ENCODE assay signal across 8 cellular contexts in genomic region chr4:145481164-145481941, GRCh38. TPM values are rescaled to one million over a fixed set of nuclear protein-coding genes. Genes with fewer than 3 reads are reported as not detected.
A peak's percentile ranks its signal among the peaks of the same experiment; 100 is the strongest.
DNase-seq lines count a peak whose midpoint lies in the region; ATAC-seq, FAIRE-seq and TF ChIP-seq lines count a peak whose summit lies in the region.

SMAD1 (plus strand) TSS chr4:145481853; CDS start chr4:145514614, 32,761 bp downstream.

- CTCF ChIA-PET in T-cell (lab: Charles Lee), result no interaction called here

- H3K4me3 ChIP-seq in bronchial epithelial cell (ENCODE audit: low read depth, low read length) (peak within 1 kb of the TSS; percentile 86), skeletal muscle cell (ENCODE audit: low read depth, low read length) (peak within 1 kb of the TSS; percentile 79)

- H3K27me3 Mint-ChIP-seq in T-cell, result peaks cover 18 to 36% of the 10 kb centered on the region in 2 donors

- H3K27ac Mint-ChIP-seq in T-cell, result no peak within 1 kb of the TSS

- H3K4me3 Mint-ChIP-seq in T-cell, result peak within 1 kb of the TSS in 2 of 3 donors; percentile 63 to 73

- no peak for TF ChIP-seq CTCF in bronchial epithelial cell (IDR thresholded peaks at IDR 0.05; ENCODE audit: insufficient read depth, low read length, severe bottlenecking)

- peak; percentile 42 for TF ChIP-seq POLR2A in H54 (IDR thresholded peaks at IDR 0.05; ENCODE audit: low read depth, low read length)

- peak; percentile 37 to 74 (median 48) for ATAC-seq in T-cell (replicated peaks in 1 of 4)

- peak; percentile 66 for DNase-seq in GM04504 (ENCODE audit: low read depth)
- DNase-seq in H54 (ENCODE audit: insufficient read length, low spot score), result peak; percentile 41
- peak; percentile 72 for DNase-seq in M059J (ENCODE audit: low read depth)
- peak in 14 of 34 experiments; percentile 2 to 45 (median 16) for DNase-seq in T-cell
- DNase-seq in bronchial epithelial cell (ENCODE audit: low read depth), result peak; percentile 60
- peak; percentile 82 for DNase-seq in iPS-NIHi11 (ENCODE audit: low spot score)
- DNase-seq in skeletal muscle cell (ENCODE audit: low read depth), result peak; percentile 60
- no peak for DNase-seq in KG1 (lab: John Stamatoyannopoulos, UW)

- POLR2A ChIA-PET in T-cell (lab: Charles Lee), result no interaction called here

- H3K36me3 ChIP-seq in bronchial epithelial cell (ENCODE audit: control insufficient read depth, insufficient read depth, low read length), result no peaks in the 10 kb centered on the region

- H3K4me1 Mint-ChIP-seq in T-cell, result peaks cover 6 to 9% (median 8%) of the 10 kb centered on the region in 3 donors

- H3K27me3 ChIP-seq in bronchial epithelial cell (ENCODE audit: control insufficient read depth, insufficient read depth, low read length), result no peaks in the 10 kb centered on the region

- H3K9me3 Mint-ChIP-seq in T-cell, result no peaks in the 10 kb centered on the region

- FAIRE-seq in H54 (lab: Jason Lieb, UNC) (no peak), bronchial epithelial cell (lab: Jason Lieb, UNC) (no peak)

- no peaks in the 10 kb centered on the region for H3K36me3 Mint-ChIP-seq in T-cell

RNA-seq across cellular contexts. Expression of gene SMAD1, which starts in this region (rescaled TPM):
- total RNA-seq in M059J (2014; rRNA removed; shearing (Covaris generic)), result 8.6 and 10.9 TPM in 2 replicates
- 1 to 10 TPM; 1.0 to 8.7 (median 1.5) TPM for total RNA-seq in T-cell
- 11.1 and 16.6 TPM in 2 replicates for total RNA-seq in bronchial epithelial cell
